ENCODE assay signal across 16 cellular contexts in the genomic region with DNA sequence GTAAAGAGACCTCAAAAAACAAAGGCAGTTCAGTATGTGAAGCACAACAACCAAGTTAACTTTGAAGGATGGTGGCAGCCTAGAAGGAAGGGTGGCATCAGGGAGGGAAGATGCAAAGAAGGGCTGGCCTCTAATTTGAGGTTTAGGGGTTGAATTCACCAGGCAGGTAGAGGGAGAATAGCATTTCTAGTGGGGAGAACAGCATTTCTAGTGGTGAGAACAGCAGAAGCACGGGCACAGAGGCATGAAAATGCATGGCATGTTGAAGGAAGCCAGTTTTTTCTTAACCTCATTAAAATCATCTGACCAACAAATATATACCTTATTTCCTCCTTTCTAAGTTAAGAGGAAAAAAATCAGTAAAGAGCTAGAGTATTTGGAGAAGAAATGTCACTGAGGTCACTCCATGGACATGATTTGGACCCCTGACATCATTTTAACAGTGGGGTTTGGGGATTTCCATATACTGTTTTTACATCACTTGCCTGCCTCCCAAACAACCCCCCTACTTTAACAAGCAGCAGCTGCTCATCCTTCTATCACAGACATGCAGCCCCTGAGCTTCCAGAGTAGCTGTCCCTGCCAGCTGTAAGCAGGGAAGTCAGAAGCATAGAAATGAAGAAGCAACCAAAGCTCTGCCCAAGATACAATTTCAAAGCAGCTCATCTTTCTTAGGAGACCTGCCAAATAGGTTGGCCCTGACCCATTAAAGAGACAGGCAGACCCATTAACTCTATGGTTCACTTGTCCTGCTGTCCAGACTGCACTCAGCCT. TPM values are rescaled to one million over a fixed set of nuclear protein-coding genes. Genes with fewer than 3 reads are reported as not detected.
A peak's percentile ranks its signal among the peaks of the same experiment; 100 is the strongest.
DNase-seq lines count a peak whose midpoint lies in the region; ATAC-seq lines count a peak whose summit lies in the region.
"Had no signal": no experiment of that assay in that cellular context is flagged by ENCODE, and none has a peak within 500 bp of the region (broad histone marks: within the 10 kb centered on the region; RNA-seq: fewer than 3 reads in every experiment).

No MANE protein-coding gene starts in this region.

- H3K9me3 ChIP-seq in adipocyte (ENCODE audit: control insufficient read depth, low read length) (no peaks in the 10 kb centered on the region), right cardiac atrium (ENCODE audit: control insufficient read depth, low read length) (no peaks in the 10 kb centered on the region), stomach smooth muscle (ENCODE audit: control insufficient read depth in 2 of 2, low read length in 2 of 2) (no peaks in the 10 kb centered on the region)
- H3K9me3 ChIP-seq: body of pancreas had no signal

- H3K4me1 ChIP-seq in adipocyte (ENCODE audit: control insufficient read depth, insufficient read depth, low read length) (peaks cover 28% of the 10 kb centered on the region), right cardiac atrium (ENCODE audit: control insufficient read depth, insufficient read depth, low read length) (peaks cover 11% of the 10 kb centered on the region), stomach smooth muscle (ENCODE audit: control insufficient read depth, insufficient read depth, low read length) (peaks cover 34% of the 10 kb centered on the region)

- intact Hi-C loops in right cardiac atrium (cut with DNase I), result no loop called here

- DNase-seq in activated T-cell treated with anti-CD3 and anti-CD28 coated beads, Interleukin-2, amount 50 U/mL, for 72 hours, result no peak
- no peak for DNase-seq in activated T-cell treated with anti-CD3 and anti-CD28 coated beads, Interleukin-2, amount 50 U/mL, for 1 hour
- DNase-seq in adipocyte (ENCODE audit: low read depth) (no peak), right cardiac atrium (no peak), NCI-H1417 (lab: John Stamatoyannopoulos, UW) (no peak), UCSD-AML1 (lab: John Stamatoyannopoulos, UW; ENCODE audit: unreplicated experiment) (no peak)
- DNase-seq: ACHN; activated CD8-positive, alpha-beta memory T cell treated with anti-CD3 and anti-CD28 coated beads, Interleukin-2, amount 10 ng/mL, durations not matched to agents 7 days and 5 days; body of pancreas; hippocampal formation; KBM-7; naive thymus-derived CD4-positive, alpha-beta T cell; NCI-H69; stimulated activated CD4-positive, alpha-beta T cell treated with anti-CD3 and anti-CD28 coated beads, Interleukin-2, amount 100 ng/mL, for 24 hours had no signal

- ATAC-seq in activated T-cell treated with anti-CD3 and anti-CD28 coated beads, Interleukin-2, amount 50 U/mL, for 72 hours (replicated peaks in 1 of 2), result no peak
- peak in 1 of 2 donors; percentile 2 for ATAC-seq in right cardiac atrium
- no peak for ATAC-seq in HG02763 (IDR thresholded peaks at IDR 0.05; ENCODE audit: unreplicated experiment)
- ATAC-seq: activated CD8-positive, alpha-beta memory T cell treated with anti-CD3 and anti-CD28 coated beads, Interleukin-2, amount 10 ng/mL, durations not matched to agents 7 days and 5 days; body of pancreas; naive thymus-derived CD4-positive, alpha-beta T cell had no signal

- H3K36me3 ChIP-seq in adipocyte (ENCODE audit: control insufficient read depth, insufficient read depth, low read length, severe bottlenecking) (peaks cover 4% of the 10 kb centered on the region), stomach smooth muscle (ENCODE audit: control insufficient read depth in 2 of 2, insufficient read depth in 2 of 2, low read length in 2 of 2) (no peaks in the 10 kb centered on the region)

- WGBS in right cardiac atrium, result 49% methylated on average over 1 of the region's 1 CpG

- peak overlapping the region; percentile 62 for H3K27ac Mint-ChIP-seq in activated T-cell treated with anti-CD3 and anti-CD28 coated beads, Interleukin-2, amount 50 U/mL, for 72 hours
- H3K27ac Mint-ChIP-seq: activated CD8-positive, alpha-beta memory T cell treated with anti-CD3 and anti-CD28 coated beads, Interleukin-2, amount 10 ng/mL, durations not matched to agents 7 days and 5 days had no signal

- H3K9ac ChIP-seq in adipocyte (ENCODE audit: low read length) (peak overlapping the region; percentile 31), stomach smooth muscle (ENCODE audit: low read length in 2 of 2) (peak overlapping the region; percentile 22 to 97)

- no peak overlapping the region for H3K4me3 Mint-ChIP-seq in activated T-cell treated with anti-CD3 and anti-CD28 coated beads, Interleukin-2, amount 50 U/mL, for 72 hours
- H3K4me3 Mint-ChIP-seq: activated CD8-positive, alpha-beta memory T cell treated with anti-CD3 and anti-CD28 coated beads, Interleukin-2, amount 10 ng/mL, durations not matched to agents 7 days and 5 days; naive thymus-derived CD4-positive, alpha-beta T cell had no signal

- peak overlapping the region; percentile 83 for H3K27ac ChIP-seq in right cardiac atrium (ENCODE audit: low read length)
- peak overlapping the region; percentile 60 for H3K27ac ChIP-seq in stomach smooth muscle (ENCODE audit: low read length)
- H3K27ac ChIP-seq: body of pancreas had no signal

- no peaks in the 10 kb centered on the region for H3K9me3 Mint-ChIP-seq in activated T-cell treated with anti-CD3 and anti-CD28 coated beads, Interleukin-2, amount 50 U/mL, for 72 hours
- H3K9me3 Mint-ChIP-seq: naive thymus-derived CD4-positive, alpha-beta T cell had no signal

- H3K27me3 ChIP-seq in adipocyte (replicated peaks; ENCODE audit: control insufficient read depth, insufficient read depth, low read length), result no peaks in the 10 kb centered on the region
- no peaks in the 10 kb centered on the region for H3K27me3 ChIP-seq in right cardiac atrium (ENCODE audit: control insufficient read depth, insufficient read depth)
- H3K27me3 ChIP-seq in stomach smooth muscle (ENCODE audit: control insufficient read depth in 1 of 2, insufficient read depth in 2 of 2, low read length in 2 of 2), result no peaks in the 10 kb centered on the region
- H3K27me3 ChIP-seq: body of pancreas had no signal

- peaks cover 3 to 4% of the 10 kb centered on the region in 2 donors for H3K36me3 Mint-ChIP-seq in activated T-cell treated with anti-CD3 and anti-CD28 coated beads, Interleukin-2, amount 50 U/mL, for 72 hours (ENCODE audit: insufficient read depth in 2 of 2)

- no peaks in the 10 kb centered on the region for H3K27me3 Mint-ChIP-seq in activated T-cell treated with anti-CD3 and anti-CD28 coated beads, Interleukin-2, amount 50 U/mL, for 72 hours (ENCODE audit: low read depth)
- H3K27me3 Mint-ChIP-seq: activated CD8-positive, alpha-beta memory T cell treated with anti-CD3 and anti-CD28 coated beads, Interleukin-2, amount 10 ng/mL, durations not matched to agents 7 days and 5 days; naive thymus-derived CD4-positive, alpha-beta T cell had no signal

- H3K4me3 ChIP-seq in adipocyte (ENCODE audit: low read length) (no peak overlapping the region), right cardiac atrium (ENCODE audit: low read length) (no peak overlapping the region), stomach smooth muscle (ENCODE audit: low read length in 2 of 2) (peak overlapping the region; percentile 14 to 17)
- H3K4me3 ChIP-seq: body of pancreas had no signal

- H3K4me1 Mint-ChIP-seq in activated T-cell treated with anti-CD3 and anti-CD28 coated beads, Interleukin-2, amount 50 U/mL, for 72 hours (ENCODE audit: low read depth), result peaks cover 7% of the 10 kb centered on the region

RNA-seq across cellular contexts. Expression of a gene that starts 2.4 kb away (rescaled TPM):
- total RNA-seq in activated T-cell treated with anti-CD3 and anti-CD28 coated beads, Interleukin-2, amount 50 U/mL, for 72 hours, result 1 to 10 TPM; 6.6 to 7.2 TPM
- total RNA-seq in right cardiac atrium, result 100 to 1,000 TPM; 348 to 827 (median 453) TPM
- 504 TPM for polyA plus RNA-seq in right cardiac atrium

RNA-seq across cellular contexts. Expression of a gene that starts 14.4 kb away (rescaled TPM):
- 10 to 100 TPM; 58.5 to 63.9 TPM for total RNA-seq in activated T-cell treated with anti-CD3 and anti-CD28 coated beads, Interleukin-2, amount 50 U/mL, for 72 hours
- 100 to 1,000 TPM; 108 to 138 (median 132) TPM for total RNA-seq in right cardiac atrium
- polyA plus RNA-seq in right cardiac atrium, result 622 TPM

RNA-seq across cellular contexts. Expression of a gene that starts 40.0 kb away (rescaled TPM):
- total RNA-seq in activated T-cell treated with anti-CD3 and anti-CD28 coated beads, Interleukin-2, amount 50 U/mL, for 72 hours, result under 1 TPM; 0.30 to 0.41 TPM
- total RNA-seq in right cardiac atrium, result 1 to 10 TPM in 3 of 4 donors, under 1 TPM in 1; 0.80 to 1.7 (median 1.3) TPM
- 0.50 TPM for polyA plus RNA-seq in right cardiac atrium

Comparison
In these comparisons a context has a peak if more than half of its experiments do, and no peak if none do; other contexts are left out.
1. H3K4me3 ChIP-seq: peak in stomach smooth muscle (2 of 2); none in adipocyte (single experiment) and right cardiac atrium (single experiment).
2. RNA of a gene that starts 2.4 kb away (total RNA-seq): 348 to 827 TPM in right cardiac atrium; 6.6 to 7.2 TPM in activated T-cell treated with anti-CD3 and anti-CD28 coated beads, Interleukin-2, amount 50 U/mL, for 72 hours; every median in the first group is over 10 times any median in the second.